Comparison of ENCODE assay signal across 30 cellular contexts in genomic region chr10:34746094-34746493, GRCh38.
DNase-seq lines count a peak whose midpoint lies in the region; ATAC-seq and TF ChIP-seq lines count a peak whose summit lies in the region.
"Had no signal": no experiment of that assay in that cellular context is flagged by ENCODE, and none has a peak within 500 bp of the region (broad histone marks: within the 10 kb centered on the region; RNA-seq: fewer than 3 reads in every experiment).

No MANE protein-coding gene starts in this region.

- no peak overlapping the region for H3K4me2 ChIP-seq in PC-3 (ENCODE audit: low read length)
- H3K4me2 ChIP-seq: neural progenitor cell had no signal

- CTCF ChIA-PET in Calu3 (lab: Charles Lee), result interaction anchor here (0.9 to 1.0 kb wide), 2 partner anchors 12 to 228 kb away, joined by 3 to 4 read pairs; no protein-coding TSS in a partner anchor
- CTCF ChIA-PET in PC-3 (lab: Charles Lee), result interaction anchor here (0.6 kb wide), 1 partner anchor 119 kb away, joined by 3 read pairs; no protein-coding TSS in a partner anchor

- ATAC-seq in PC-3 (peak; percentile 58), lower lobe of right lung (peak; percentile 49 to 66), HG03457 (IDR thresholded peaks at IDR 0.05; ENCODE audit: unreplicated experiment) (no peak), HG03159 (IDR thresholded peaks at IDR 0.05; ENCODE audit: unreplicated experiment) (no peak)
- ATAC-seq: CD8-positive, alpha-beta T cell; stimulated activated naive CD8-positive, alpha-beta T cell treated with anti-CD3 and anti-CD28 coated beads, Interleukin-15, Interleukin-2, amounts not matched to agents 100 U/mL and 50 U/mL, for 24 hours had no signal

- no peak overlapping the region for H3K27ac Mint-ChIP-seq in Calu3 (ENCODE audit: unreplicated experiment)
- H3K27ac Mint-ChIP-seq: B cell; CD8-positive, alpha-beta T cell; dendritic cell treated with granulocyte-macrophage colony-stimulating factor and Interleukin-4, amounts not matched to agents 40 ng/mL and 50 ng/mL, for 4 days; neural progenitor cell; T-helper 1 cell treated with Interleukin-12 subunit alpha and Interleukin-12 subunit beta and Interleukin-4 antibody, amounts not matched to agents 30 μg/mL and 1 μg/mL, for 36 hours had no signal

- H3K4me1 ChIP-seq in PC-3 (ENCODE audit: insufficient read depth, low read length) (peaks cover 3% of the 10 kb centered on the region; the same call in 1 of the 2 replicates), lower lobe of right lung (peaks cover 12% of the 10 kb centered on the region)

- no peaks in the 10 kb centered on the region for H3K36me3 Mint-ChIP-seq in Calu3 (ENCODE audit: insufficient read depth, unreplicated experiment)
- H3K36me3 Mint-ChIP-seq: CD8-positive, alpha-beta T cell had no signal

- no peak overlapping the region for H3K27ac ChIP-seq in PC-3 (ENCODE audit: low read length)
- peak overlapping the region; percentile 1 for H3K27ac ChIP-seq in epithelial cell of prostate
- H3K27ac ChIP-seq in lower lobe of right lung, result no peak overlapping the region
- H3K27ac ChIP-seq: gastrocnemius medialis, HL-60, neural progenitor cell, right atrium auricular region, SK-N-MC had no signal

- H3F3A ChIP-seq in PC-3 (ENCODE audit: low read length, unreplicated experiment), result no peaks in the 10 kb centered on the region

- BruUV-seq in Calu3 (replicated peaks; lab: Mats Ljungman, UMichigan) (no TSS peak), PC-3 (replicated peaks; lab: Mats Ljungman, UMichigan) (no TSS peak)

- TF ChIP-seq CTCF in Calu3 (IDR thresholded peaks at IDR 0.05; ENCODE audit: unreplicated experiment) (no peak), PC-3 (conservative IDR thresholded peaks at IDR 0.05; ENCODE audit: low read depth, low read length) (no peak), lower lobe of right lung (IDR thresholded peaks at IDR 0.05) (no peak)

- no peak overlapping the region for H2AFZ ChIP-seq in PC-3 (ENCODE audit: low read length)
- H2AFZ ChIP-seq: neural progenitor cell had no signal

- H3K9me3 ChIP-seq in PC-3 (ENCODE audit: low read length) (no peaks in the 10 kb centered on the region), lower lobe of right lung (no peaks in the 10 kb centered on the region)
- H3K9me3 ChIP-seq: gastrocnemius medialis, right atrium auricular region had no signal

- peaks cover 90% of the 10 kb centered on the region for H3K79me2 ChIP-seq in PC-3 (ENCODE audit: low read length)

- peak; percentile 42 for DNase-seq in Calu3
- DNase-seq in PC-3, result peak; percentile 61
- DNase-seq in epithelial cell of prostate (ENCODE audit: low read depth, low spot score), result no peak
- DNase-seq in lower lobe of right lung, result no peak
- no peak for DNase-seq in AML-193 (lab: John Stamatoyannopoulos, UW)
- no peak for DNase-seq in NCI-H187 treated with DMSO at 0.1 percent for 48 hours (lab: John Stamatoyannopoulos, UW)
- DNase-seq: activated CD4-positive, alpha-beta T cell treated with anti-CD3 and anti-CD28 coated beads, Interleukin-2, amount 50 U/mL, for 48 hours; activated CD4-positive, CD25-positive, alpha-beta regulatory T cell; activated CD8-positive, alpha-beta memory T cell treated with anti-CD3 and anti-CD28 coated beads, Interleukin-2, amount 50 U/mL, for 4 hours; activated naive CD4-positive, alpha-beta T cell treated with Interleukin-2 at 50 U/mL for 16 hours; CD8-positive, alpha-beta T cell; gastrocnemius medialis; Kasumi-1; left cardiac atrium; mesendoderm; NCI-H146; NCI-H446; NCI-H82; RPMI8226; stimulated activated CD4-positive, alpha-beta T cell treated with anti-CD3 and anti-CD28 coated beads, Interleukin-1b, Interleukin-23, amount 100 ng/mL, for 48 hours; stimulated activated naive CD8-positive, alpha-beta T cell treated with anti-CD3 and anti-CD28 coated beads, Interleukin-15, Interleukin-2, amounts not matched to agents 100 U/mL and 50 U/mL, for 24 hours had no signal

- H3K36me3 ChIP-seq in PC-3 (ENCODE audit: low read depth, low read length) (no peaks in the 10 kb centered on the region), lower lobe of right lung (no peaks in the 10 kb centered on the region)
- H3K36me3 ChIP-seq: gastrocnemius medialis, neural progenitor cell, right atrium auricular region had no signal

- peaks cover 16% of the 10 kb centered on the region; the same call in 1 of the 2 replicates for H4K20me1 ChIP-seq in PC-3 (ENCODE audit: low read length)

- POLR2A ChIA-PET in PC-3 (lab: Charles Lee; ENCODE audit: unreplicated experiment), result no interaction called here

- intact Hi-C loops in Calu3 (cut with micrococcal nuclease; ENCODE audit: unreplicated experiment) (no loop called here), PC-3 (cut with micrococcal nuclease) (no loop called here), lower lobe of right lung (cut with DNase I) (no loop called here)

- H3K9me3 Mint-ChIP-seq in Calu3 (ENCODE audit: low read depth, unreplicated experiment), result no peaks in the 10 kb centered on the region
- H3K9me3 Mint-ChIP-seq: CD8-positive, alpha-beta T cell; dendritic cell treated with granulocyte-macrophage colony-stimulating factor and Interleukin-4, amounts not matched to agents 40 ng/mL and 50 ng/mL, for 4 days; T-helper 1 cell treated with Interleukin-12 subunit alpha and Interleukin-12 subunit beta and Interleukin-4 antibody, amounts not matched to agents 30 μg/mL and 1 μg/mL, for 36 hours had no signal

- no peaks in the 10 kb centered on the region for H3K27me3 Mint-ChIP-seq in Calu3 (ENCODE audit: unreplicated experiment)

- no peak overlapping the region for H3K4me3 ChIP-seq in PC-3 (ENCODE audit: low read length)
- no peak overlapping the region for H3K4me3 ChIP-seq in lower lobe of right lung
- H3K4me3 ChIP-seq: gastrocnemius medialis, neural progenitor cell, right atrium auricular region, SK-N-MC had no signal

- H3K27me3 ChIP-seq in PC-3 (ENCODE audit: low read length) (no peaks in the 10 kb centered on the region), lower lobe of right lung (ENCODE audit: low read depth) (no peaks in the 10 kb centered on the region)
- H3K27me3 ChIP-seq: gastrocnemius medialis, neural progenitor cell, right atrium auricular region had no signal

- peaks cover 61% of the 10 kb centered on the region for H3K4me1 Mint-ChIP-seq in Calu3 (ENCODE audit: low read depth, unreplicated experiment)
- H3K4me1 Mint-ChIP-seq: B cell had no signal

- H3K9me2 ChIP-seq in PC-3 (replicated peaks; ENCODE audit: low read length), result no peaks in the 10 kb centered on the region

- H3K9ac ChIP-seq in PC-3 (ENCODE audit: low read length), result no peak overlapping the region
- H3K9ac ChIP-seq: neural progenitor cell had no signal

- no peak overlapping the region for H3K4me3 Mint-ChIP-seq in Calu3 (ENCODE audit: low read depth, unreplicated experiment)
- H3K4me3 Mint-ChIP-seq: B cell; CD8-positive, alpha-beta T cell; dendritic cell treated with granulocyte-macrophage colony-stimulating factor and Interleukin-4, amounts not matched to agents 40 ng/mL and 50 ng/mL, for 4 days; neural progenitor cell; T-helper 1 cell treated with Interleukin-12 subunit alpha and Interleukin-12 subunit beta and Interleukin-4 antibody, amounts not matched to agents 30 μg/mL and 1 μg/mL, for 36 hours had no signal

Comparison
In these comparisons a context has a peak if more than half of its experiments do, and no peak if none do; other contexts are left out.
1. DNase-seq: peak in Calu3 (single experiment) and PC-3 (single experiment); none in epithelial cell of prostate (single experiment), lower lobe of right lung (single experiment), AML-193 (0 of 2) and NCI-H187 treated with DMSO at 0.1 percent for 48 hours (single experiment).
2. ATAC-seq: peak in PC-3 (single experiment) and lower lobe of right lung (2 of 2); none in HG03457 (single experiment) and HG03159 (single experiment).